In the genomic region with DNA sequence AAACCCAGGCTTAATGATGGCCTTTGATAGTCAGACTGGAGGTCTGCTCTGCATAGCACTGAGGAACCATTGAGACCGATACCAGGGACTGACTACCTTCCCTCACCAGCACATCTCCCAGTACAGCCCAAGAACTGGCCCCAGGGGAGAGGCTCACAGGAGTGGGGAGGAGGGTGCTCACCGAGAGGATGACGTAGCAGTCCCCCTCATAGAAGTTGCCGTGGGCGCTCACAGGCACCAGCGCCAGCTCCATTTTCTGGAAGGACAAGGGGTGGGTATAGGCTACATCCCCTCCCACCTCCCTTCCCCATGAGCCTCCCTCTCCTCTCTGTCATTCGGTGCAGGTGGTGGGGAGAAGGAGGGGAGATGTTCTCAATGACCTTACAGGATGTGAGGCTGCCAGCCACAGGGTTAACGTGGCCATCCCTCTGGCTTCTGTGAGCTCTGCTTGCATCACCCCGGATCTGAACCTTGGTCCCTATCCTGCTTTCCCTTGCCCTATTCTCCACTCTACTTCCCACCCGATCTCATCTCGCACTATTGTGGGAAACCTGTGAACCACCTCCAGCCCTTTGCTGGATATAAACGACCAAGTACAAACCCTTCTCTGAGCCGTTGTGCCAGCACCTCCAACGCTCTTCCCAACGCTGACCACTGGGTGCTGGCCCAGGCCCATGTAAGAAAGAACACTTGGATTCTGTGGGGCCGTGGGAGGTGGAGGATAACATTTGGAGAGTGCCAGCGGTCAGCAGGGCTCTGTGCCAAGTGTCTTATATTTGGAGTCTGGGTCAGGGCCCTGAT, we compare ENCODE assay signal across 18 cellular contexts. TPM values are rescaled to one million over a fixed set of nuclear protein-coding genes. Genes with fewer than 3 reads are reported as not detected.
DNase-seq lines count a peak whose midpoint lies in the region; ATAC-seq and TF ChIP-seq lines count a peak whose summit lies in the region.
"Had no signal": no experiment of that assay in that cellular context is flagged by ENCODE, and none has a peak within 500 bp of the region (broad histone marks: within the 10 kb centered on the region; RNA-seq: fewer than 3 reads in every experiment).

No MANE protein-coding gene starts in this region.

- ATAC-seq in sciatic nerve, result peak; percentile 20
- no peak for ATAC-seq in activated T-cell treated with anti-CD3 and anti-CD28 coated beads, Interleukin-2, amount 50 U/mL, for 72 hours (replicated peaks in 1 of 2)

- intact Hi-C loops in sciatic nerve (cut with DNase I), result no loop called here

- in situ Hi-C loops in astrocyte of the spinal cord (cut with HindIII; ENCODE audit: low sequenced_read_pairs), result no loop called here

- no peak overlapping the region for H3K4me3 Mint-ChIP-seq in activated T-cell treated with anti-CD3 and anti-CD28 coated beads, Interleukin-2, amount 50 U/mL, for 72 hours
- H3K4me3 Mint-ChIP-seq: activated CD4-positive, alpha-beta memory T cell treated with anti-CD3 and anti-CD28 coated beads, Interleukin-2, amount 10 ng/mL, durations not matched to agents 7 days and 5 days had no signal

- TF ChIP-seq CTCF in astrocyte of the spinal cord (IDR thresholded peaks at IDR 0.05; ENCODE audit: low read depth, low read length), result no peak
- TF ChIP-seq CTCF in fibroblast of the aortic adventitia (IDR thresholded peaks at IDR 0.05; ENCODE audit: insufficient read depth, low read length), result peak; percentile 39

- no peaks in the 10 kb centered on the region for H3K36me3 Mint-ChIP-seq in activated T-cell treated with anti-CD3 and anti-CD28 coated beads, Interleukin-2, amount 50 U/mL, for 72 hours (ENCODE audit: insufficient read depth in 2 of 2)

- H3K9me3 Mint-ChIP-seq in activated T-cell treated with anti-CD3 and anti-CD28 coated beads, Interleukin-2, amount 50 U/mL, for 72 hours, result no peaks in the 10 kb centered on the region
- H3K9me3 Mint-ChIP-seq: activated CD4-positive, alpha-beta memory T cell treated with anti-CD3 and anti-CD28 coated beads, Interleukin-2, amount 10 ng/mL, durations not matched to agents 7 days and 5 days; naive B cell had no signal

- H3K4me3 ChIP-seq in astrocyte of the spinal cord (ENCODE audit: low read depth, low read length) (no peak overlapping the region), fibroblast of the aortic adventitia (ENCODE audit: low read depth, low read length) (no peak overlapping the region)
- H3K4me3 ChIP-seq: BLaER1, PC-9 had no signal

- peak; percentile 27 for DNase-seq in LHCN-M2 (ENCODE audit: low read depth)
- peak; percentile 23 for DNase-seq in astrocyte of the spinal cord (ENCODE audit: low read depth, low spot score)
- DNase-seq in fibroblast of the aortic adventitia (ENCODE audit: low read depth), result peak; percentile 70
- no peak for DNase-seq in sciatic nerve (ENCODE audit: low spot score)
- DNase-seq in activated T-cell treated with anti-CD3 and anti-CD28 coated beads, Interleukin-2, amount 50 U/mL, for 72 hours, result no peak
- no peak for DNase-seq in activated CD4-positive, alpha-beta T cell treated with anti-CD3 and anti-CD28 coated beads for 4 hours
- no peak for DNase-seq in GF-D8 (lab: John Stamatoyannopoulos, UW)
- no peak for DNase-seq in DMS 273 (lab: John Stamatoyannopoulos, UW; ENCODE audit: unreplicated experiment)
- DNase-seq: activated CD4-positive, alpha-beta memory T cell treated with anti-CD3 and anti-CD28 coated beads, Interleukin-2, amount 10 ng/mL, durations not matched to agents 7 days and 5 days; cortex of kidney; DMS153; hippocampal formation; naive B cell; NCI-H1694 treated with DMSO at 0.1 percent for 48 hours; NCI-H510A treated with DMSO at 0.1 percent for 48 hours; PC-9 had no signal

- no peak overlapping the region for H3K27ac Mint-ChIP-seq in activated T-cell treated with anti-CD3 and anti-CD28 coated beads, Interleukin-2, amount 50 U/mL, for 72 hours
- H3K27ac Mint-ChIP-seq: activated CD4-positive, alpha-beta memory T cell treated with anti-CD3 and anti-CD28 coated beads, Interleukin-2, amount 10 ng/mL, durations not matched to agents 7 days and 5 days had no signal

- H3K27me3 Mint-ChIP-seq in activated T-cell treated with anti-CD3 and anti-CD28 coated beads, Interleukin-2, amount 50 U/mL, for 72 hours (ENCODE audit: low read depth), result no peaks in the 10 kb centered on the region
- H3K27me3 Mint-ChIP-seq: activated CD4-positive, alpha-beta memory T cell treated with anti-CD3 and anti-CD28 coated beads, Interleukin-2, amount 10 ng/mL, durations not matched to agents 7 days and 5 days; naive B cell had no signal

- no peaks in the 10 kb centered on the region for H3K4me1 Mint-ChIP-seq in activated T-cell treated with anti-CD3 and anti-CD28 coated beads, Interleukin-2, amount 50 U/mL, for 72 hours (ENCODE audit: low read depth)

RNA-seq across cellular contexts. Expression of gene AVIL, which starts 4.4 kb away (rescaled TPM):
- total RNA-seq in LHCN-M2 (2014; rRNA removed) (0.57 and 0.58 TPM in 2 replicates), fibroblast of the aortic adventitia (ENCODE audit: low replicate concordance) (2.5 and 3.5 TPM in 2 replicates), sciatic nerve (7.3 TPM)
- polyA plus RNA-seq in LHCN-M2 (2012), result 0.35 TPM
- 1 to 10 TPM; 4.8 to 5.5 TPM for total RNA-seq in activated T-cell treated with anti-CD3 and anti-CD28 coated beads, Interleukin-2, amount 50 U/mL, for 72 hours
- total RNA-seq: epithelial cell of proximal tubule had no signal

RNA-seq across cellular contexts. Expression of gene TSFM, which starts 31.6 kb away (rescaled TPM):
- total RNA-seq in LHCN-M2 (2014; rRNA removed) (26.5 and 31.3 TPM in 2 replicates), fibroblast of the aortic adventitia (ENCODE audit: low replicate concordance) (16.2 and 19.9 TPM in 2 replicates), sciatic nerve (14.6 TPM)
- polyA plus RNA-seq in LHCN-M2 (2012), result 31.3 TPM
- 10 to 100 TPM; 30.4 to 30.9 TPM for total RNA-seq in activated T-cell treated with anti-CD3 and anti-CD28 coated beads, Interleukin-2, amount 50 U/mL, for 72 hours

RNA-seq across cellular contexts. Expression of gene CTDSP2, which starts 32.4 kb away (rescaled TPM):
- total RNA-seq in LHCN-M2 (2014; rRNA removed), result 24.3 and 31.9 TPM in 2 replicates
- 47.8 TPM for polyA plus RNA-seq in LHCN-M2 (2012)
- 90.7 and 128 TPM in 2 replicates for total RNA-seq in fibroblast of the aortic adventitia (ENCODE audit: low replicate concordance)
- 202 TPM for total RNA-seq in sciatic nerve
- 100 to 1,000 TPM; 108 to 109 TPM for total RNA-seq in activated T-cell treated with anti-CD3 and anti-CD28 coated beads, Interleukin-2, amount 50 U/mL, for 72 hours

RNA-seq across cellular contexts. Expression of gene EEF1AKMT3, which starts 41.8 kb away (rescaled TPM):
- total RNA-seq in LHCN-M2 (2014; rRNA removed) (3.0 and 3.5 TPM in 2 replicates), fibroblast of the aortic adventitia (ENCODE audit: low replicate concordance) (3.9 and 6.6 TPM in 2 replicates), sciatic nerve (11.8 TPM)
- polyA plus RNA-seq in LHCN-M2 (2012), result 4.8 TPM
- total RNA-seq in activated T-cell treated with anti-CD3 and anti-CD28 coated beads, Interleukin-2, amount 50 U/mL, for 72 hours, result 1 to 10 TPM; 4.9 to 6.9 TPM

RNA-seq across cellular contexts. Expression of gene METTL1, which starts 42.3 kb away (rescaled TPM):
- 13.5 and 15.1 TPM in 2 replicates for total RNA-seq in LHCN-M2 (2014; rRNA removed)
- polyA plus RNA-seq in LHCN-M2 (2012), result 28.0 TPM
- 9.7 and 10.5 TPM in 2 replicates for total RNA-seq in fibroblast of the aortic adventitia (ENCODE audit: low replicate concordance)
- total RNA-seq in sciatic nerve, result 13.4 TPM
- 10 to 100 TPM; 18.7 TPM for total RNA-seq in activated T-cell treated with anti-CD3 and anti-CD28 coated beads, Interleukin-2, amount 50 U/mL, for 72 hours

Comparison
In these comparisons a context has a peak if more than half of its experiments do, and no peak if none do; other contexts are left out.
1. DNase-seq: peak in LHCN-M2 (single experiment), astrocyte of the spinal cord (single experiment) and fibroblast of the aortic adventitia (single experiment); none in sciatic nerve (single experiment), activated T-cell treated with anti-CD3 and anti-CD28 coated beads, Interleukin-2, amount 50 U/mL, for 72 hours (0 of 2), activated CD4-positive, alpha-beta T cell treated with anti-CD3 and anti-CD28 coated beads for 4 hours (0 of 2), GF-D8 (single experiment) and DMS 273 (single experiment).